In the genomic region with DNA sequence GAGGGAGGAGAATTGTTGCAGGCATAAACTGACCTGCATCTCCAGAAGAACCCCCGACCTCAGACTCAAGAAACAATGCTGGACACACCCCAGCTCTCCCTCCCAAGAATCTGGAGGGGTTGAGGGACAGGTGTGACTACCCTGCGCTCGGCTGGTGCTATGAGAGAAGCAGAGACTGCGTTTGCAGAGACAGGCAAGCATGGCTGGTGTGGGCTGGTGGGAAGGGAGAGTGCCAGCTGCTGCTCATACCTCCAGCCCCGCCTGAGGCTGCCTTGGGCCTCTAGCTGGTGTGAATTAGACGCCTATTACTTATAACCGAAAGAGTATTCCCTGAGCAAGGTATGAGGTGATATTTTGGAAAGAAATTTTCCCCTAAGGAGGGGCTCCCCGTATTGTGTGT, we compare ENCODE assay signal across 17 cellular contexts. TPM values are rescaled to one million over a fixed set of nuclear protein-coding genes. Genes with fewer than 3 reads are reported as not detected.
DNase-seq lines count a peak whose midpoint lies in the region; ATAC-seq and TF ChIP-seq lines count a peak whose summit lies in the region.
"Had no signal": no experiment of that assay in that cellular context is flagged by ENCODE, and none has a peak within 500 bp of the region (broad histone marks: within the 10 kb centered on the region; RNA-seq: fewer than 3 reads in every experiment).

No MANE protein-coding gene starts in this region.

- H3K9ac ChIP-seq in rectal smooth muscle tissue (ENCODE audit: low read length), result no peak overlapping the region
- H3K9ac ChIP-seq: BLaER1, GM23248 had no signal

- CTCF ChIA-PET in activated CD8-positive, alpha-beta T cell treated with anti-CD3 and anti-CD28 coated beads, Interleukin-2, amount 10 ng/mL, durations not matched to agents 7 days and 5 days (lab: Charles Lee), result interaction anchor here (1.7 to 3.3 kb wide), 2 partner anchors 65 to 508 kb away, joined by 4 to 14 read pairs; no protein-coding TSS in a partner anchor
- CTCF ChIA-PET in activated CD8-positive, alpha-beta T cell treated with anti-CD3 and anti-CD28 coated beads for 36 hours (lab: Charles Lee), result interaction anchor here (1.0 to 1.5 kb wide), 4 partner anchors 12 to 521 kb away, joined by 3 to 5 read pairs (median 4); partner anchors contain the start of gene ZPBP
- CTCF ChIA-PET in activated CD4-positive, alpha-beta memory T cell treated with anti-CD3 and anti-CD28 coated beads for 36 hours (lab: Charles Lee), result interaction anchor here (0.6 to 1.6 kb wide), 2 partner anchors 20 to 528 kb away, joined by 6 to 8 read pairs; no protein-coding TSS in a partner anchor

- ATAC-seq in activated CD8-positive, alpha-beta T cell treated with anti-CD3 and anti-CD28 coated beads, Interleukin-2, amount 10 ng/mL, durations not matched to agents 7 days and 5 days, result no peak
- no peak for ATAC-seq in activated CD8-positive, alpha-beta T cell treated with anti-CD3 and anti-CD28 coated beads for 36 hours

- H3K4me1 Mint-ChIP-seq in activated CD8-positive, alpha-beta T cell treated with anti-CD3 and anti-CD28 coated beads, Interleukin-2, amount 10 ng/mL, durations not matched to agents 7 days and 5 days (ENCODE audit: low read depth), result peaks cover 41% of the 10 kb centered on the region
- H3K4me1 Mint-ChIP-seq in activated CD8-positive, alpha-beta T cell treated with anti-CD3 and anti-CD28 coated beads for 36 hours (ENCODE audit: low read depth), result peaks cover 22% of the 10 kb centered on the region
- H3K4me1 Mint-ChIP-seq in type B pancreatic cell (ENCODE audit: unreplicated experiment), result no peaks in the 10 kb centered on the region
- peaks cover 20% of the 10 kb centered on the region for H3K4me1 Mint-ChIP-seq in activated CD4-positive, alpha-beta memory T cell treated with anti-CD3 and anti-CD28 coated beads for 36 hours (ENCODE audit: low read depth)

- peak overlapping the region; percentile 66 for H3K27ac ChIP-seq in rectal smooth muscle tissue (ENCODE audit: low read depth, low read length)
- H3K27ac ChIP-seq: BLaER1, GM23248, HL-60 had no signal

- no peak overlapping the region for H3K27ac Mint-ChIP-seq in activated CD8-positive, alpha-beta T cell treated with anti-CD3 and anti-CD28 coated beads, Interleukin-2, amount 10 ng/mL, durations not matched to agents 7 days and 5 days
- no peak overlapping the region for H3K27ac Mint-ChIP-seq in activated CD8-positive, alpha-beta T cell treated with anti-CD3 and anti-CD28 coated beads for 36 hours
- peak overlapping the region; percentile 16 for H3K27ac Mint-ChIP-seq in type B pancreatic cell
- H3K27ac Mint-ChIP-seq in activated CD4-positive, alpha-beta memory T cell treated with anti-CD3 and anti-CD28 coated beads for 36 hours, result no peak overlapping the region

- intact Hi-C loops in activated CD8-positive, alpha-beta T cell treated with anti-CD3 and anti-CD28 coated beads for 36 hours (cut with micrococcal nuclease), result no loop called here
- intact Hi-C loops in activated CD4-positive, alpha-beta memory T cell treated with anti-CD3 and anti-CD28 coated beads for 36 hours (cut with micrococcal nuclease), result loop anchor here (5.0 kb wide), 4 partner anchors 49 to 529 kb away; no protein-coding TSS in a partner anchor

- no peaks in the 10 kb centered on the region for H3K36me3 ChIP-seq in rectal smooth muscle tissue (ENCODE audit: control insufficient read depth, insufficient read depth, low read length)

- H3K4me3 ChIP-seq in rectal smooth muscle tissue (ENCODE audit: low read length), result no peak overlapping the region
- H3K4me3 ChIP-seq: BLaER1, GM23248 had no signal

- DNase-seq in activated CD8-positive, alpha-beta T cell treated with anti-CD3 and anti-CD28 coated beads, Interleukin-2, amount 10 ng/mL, durations not matched to agents 7 days and 5 days, result peak; percentile 9
- DNase-seq in activated CD8-positive, alpha-beta T cell treated with anti-CD3 and anti-CD28 coated beads for 36 hours, result no peak
- peak; percentile 9 for DNase-seq in D341Med (ENCODE audit: low spot score)
- no peak for DNase-seq in type B pancreatic cell (ENCODE audit: extremely low spot score, unreplicated experiment)
- no peak for DNase-seq in H4 (ENCODE audit: low spot score)
- no peak for DNase-seq in activated CD4-positive, alpha-beta memory T cell treated with anti-CD3 and anti-CD28 coated beads for 36 hours
- DNase-seq: 8988T; CD8-positive, alpha-beta memory T cell; COR-L47; GM23248; HCEC 1CT had no signal

- POLR2A ChIA-PET in activated CD8-positive, alpha-beta T cell treated with anti-CD3 and anti-CD28 coated beads, Interleukin-2, amount 10 ng/mL, durations not matched to agents 7 days and 5 days (lab: Charles Lee), result no interaction called here
- POLR2A ChIA-PET in activated CD8-positive, alpha-beta T cell treated with anti-CD3 and anti-CD28 coated beads for 36 hours (lab: Charles Lee), result no interaction called here
- POLR2A ChIA-PET in activated CD4-positive, alpha-beta memory T cell treated with anti-CD3 and anti-CD28 coated beads for 36 hours (lab: Charles Lee), result no interaction called here

- no peak overlapping the region for H3K4me3 Mint-ChIP-seq in activated CD8-positive, alpha-beta T cell treated with anti-CD3 and anti-CD28 coated beads, Interleukin-2, amount 10 ng/mL, durations not matched to agents 7 days and 5 days
- H3K4me3 Mint-ChIP-seq in activated CD8-positive, alpha-beta T cell treated with anti-CD3 and anti-CD28 coated beads for 36 hours, result no peak overlapping the region
- H3K4me3 Mint-ChIP-seq in type B pancreatic cell, result no peak overlapping the region
- H3K4me3 Mint-ChIP-seq in activated CD4-positive, alpha-beta memory T cell treated with anti-CD3 and anti-CD28 coated beads for 36 hours, result no peak overlapping the region
- H3K4me3 Mint-ChIP-seq: CD8-positive, alpha-beta memory T cell had no signal

- H3K4me1 ChIP-seq in rectal smooth muscle tissue (ENCODE audit: control insufficient read depth, insufficient read depth, low read length), result peaks cover 12% of the 10 kb centered on the region

- H3K27me3 ChIP-seq in rectal smooth muscle tissue (ENCODE audit: control insufficient read depth, insufficient read depth, low read length), result no peaks in the 10 kb centered on the region
- H3K27me3 ChIP-seq: BLaER1 had no signal

- H3K27me3 Mint-ChIP-seq in activated CD8-positive, alpha-beta T cell treated with anti-CD3 and anti-CD28 coated beads, Interleukin-2, amount 10 ng/mL, durations not matched to agents 7 days and 5 days (ENCODE audit: low read depth), result peaks cover 13% of the 10 kb centered on the region
- H3K27me3 Mint-ChIP-seq in activated CD8-positive, alpha-beta T cell treated with anti-CD3 and anti-CD28 coated beads for 36 hours, result no peaks in the 10 kb centered on the region
- H3K27me3 Mint-ChIP-seq in type B pancreatic cell, result no peaks in the 10 kb centered on the region
- H3K27me3 Mint-ChIP-seq in activated CD4-positive, alpha-beta memory T cell treated with anti-CD3 and anti-CD28 coated beads for 36 hours, result no peaks in the 10 kb centered on the region

- H3K36me3 Mint-ChIP-seq in activated CD8-positive, alpha-beta T cell treated with anti-CD3 and anti-CD28 coated beads, Interleukin-2, amount 10 ng/mL, durations not matched to agents 7 days and 5 days (ENCODE audit: low read depth), result peaks cover 3% of the 10 kb centered on the region
- H3K36me3 Mint-ChIP-seq in activated CD8-positive, alpha-beta T cell treated with anti-CD3 and anti-CD28 coated beads for 36 hours (ENCODE audit: low read depth), result no peaks in the 10 kb centered on the region
- H3K36me3 Mint-ChIP-seq in type B pancreatic cell, result peaks cover 8% of the 10 kb centered on the region
- peaks cover 13% of the 10 kb centered on the region for H3K36me3 Mint-ChIP-seq in activated CD4-positive, alpha-beta memory T cell treated with anti-CD3 and anti-CD28 coated beads for 36 hours

- TF ChIP-seq CTCF in activated CD8-positive, alpha-beta T cell treated with anti-CD3 and anti-CD28 coated beads for 36 hours (IDR thresholded peaks at IDR 0.05), result no peak
- TF ChIP-seq CTCF in type B pancreatic cell (conservative IDR thresholded peaks at IDR 0.05), result no peak

- H3K9me3 Mint-ChIP-seq in activated CD8-positive, alpha-beta T cell treated with anti-CD3 and anti-CD28 coated beads, Interleukin-2, amount 10 ng/mL, durations not matched to agents 7 days and 5 days (ENCODE audit: insufficient read depth), result no peaks in the 10 kb centered on the region
- H3K9me3 Mint-ChIP-seq in activated CD8-positive, alpha-beta T cell treated with anti-CD3 and anti-CD28 coated beads for 36 hours, result no peaks in the 10 kb centered on the region
- no peaks in the 10 kb centered on the region for H3K9me3 Mint-ChIP-seq in type B pancreatic cell
- peaks cover 3% of the 10 kb centered on the region for H3K9me3 Mint-ChIP-seq in activated CD4-positive, alpha-beta memory T cell treated with anti-CD3 and anti-CD28 coated beads for 36 hours
- H3K9me3 Mint-ChIP-seq: CD14-positive monocyte had no signal

RNA-seq across cellular contexts. Expression of gene DDC, which starts 48.3 kb away (rescaled TPM):
- total RNA-seq in activated CD8-positive, alpha-beta T cell treated with anti-CD3 and anti-CD28 coated beads, Interleukin-2, amount 10 ng/mL, durations not matched to agents 7 days and 5 days, result not detected
- 1 to 10 TPM in 1 of 2 experiments, under 1 TPM in 1; 0.36 to 1.2 TPM for total RNA-seq in activated CD8-positive, alpha-beta T cell treated with anti-CD3 and anti-CD28 coated beads for 36 hours
- 29.9 and 71.9 TPM in 2 replicates for total RNA-seq in type B pancreatic cell (ENCODE audit: low replicate concordance)
- total RNA-seq in H4 (2014; rRNA removed; shearing (Covaris generic)), result not detected in 2 replicates
- not detected for total RNA-seq in activated CD4-positive, alpha-beta memory T cell treated with anti-CD3 and anti-CD28 coated beads for 36 hours
- total RNA-seq: A673; CD8-positive, alpha-beta memory T cell; GM23248; HT1080 had no signal

Comparison
In these comparisons a context has a peak if more than half of its experiments do, and no peak if none do; other contexts are left out.
1. DNase-seq: peak in activated CD8-positive, alpha-beta T cell treated with anti-CD3 and anti-CD28 coated beads, Interleukin-2, amount 10 ng/mL, durations not matched to agents 7 days and 5 days (single experiment) and D341Med (single experiment); none in activated CD8-positive, alpha-beta T cell treated with anti-CD3 and anti-CD28 coated beads for 36 hours (single experiment), type B pancreatic cell (single experiment), H4 (single experiment) and activated CD4-positive, alpha-beta memory T cell treated with anti-CD3 and anti-CD28 coated beads for 36 hours (single experiment).
2. RNA of gene DDC, which starts 48.3 kb away (total RNA-seq): 29.9 to 71.9 TPM in type B pancreatic cell; 0.36 to 1.2 TPM in activated CD8-positive, alpha-beta T cell treated with anti-CD3 and anti-CD28 coated beads for 36 hours, not detected in activated CD4-positive, alpha-beta memory T cell treated with anti-CD3 and anti-CD28 coated beads for 36 hours, not detected in activated CD8-positive, alpha-beta T cell treated with anti-CD3 and anti-CD28 coated beads, Interleukin-2, amount 10 ng/mL, durations not matched to agents 7 days and 5 days and not detected in H4; every median in the first group is over 10 times any median in the second.